Comparison of ENCODE assay signal across 13 cellular contexts in the genomic region with DNA sequence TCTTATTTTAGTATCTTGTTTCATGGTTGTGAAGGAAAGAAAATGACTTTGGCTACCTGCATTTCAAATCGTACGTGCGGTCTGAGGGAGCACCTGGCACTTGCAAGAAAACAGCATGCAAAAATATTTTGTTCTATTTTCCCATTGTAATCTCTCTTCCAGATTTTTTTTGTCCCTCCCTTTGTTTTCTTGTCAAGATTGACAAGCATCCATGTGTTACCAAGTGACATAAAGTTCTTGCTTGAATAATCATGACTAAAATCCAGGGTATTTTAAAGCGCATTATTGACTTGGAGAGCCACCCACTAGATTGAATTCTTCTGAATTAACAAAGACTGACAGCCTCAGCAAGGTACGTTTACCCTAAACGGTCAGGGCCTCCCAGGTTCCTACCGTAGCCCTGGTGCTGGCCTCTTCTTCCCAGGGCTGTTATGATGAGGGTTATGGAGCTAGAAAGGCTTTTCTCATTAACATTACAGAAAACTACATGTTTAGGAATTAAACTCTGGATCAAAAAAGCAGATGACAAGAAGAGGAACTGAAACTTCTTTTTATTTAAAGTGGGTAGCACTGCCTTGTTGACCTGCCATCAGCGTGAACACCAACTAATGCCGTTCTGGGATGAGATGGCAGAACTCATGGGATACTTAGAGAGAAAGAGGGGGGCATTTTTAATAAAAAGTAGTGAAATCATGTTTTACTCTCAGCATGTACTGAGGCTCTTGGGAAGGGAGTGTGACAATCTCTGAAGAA.
DNase-seq lines count a peak whose midpoint lies in the region; ATAC-seq and TF ChIP-seq lines count a peak whose summit lies in the region.
"Had no signal": no experiment of that assay in that cellular context is flagged by ENCODE, and none has a peak within 500 bp of the region (broad histone marks: within the 10 kb centered on the region; RNA-seq: fewer than 3 reads in every experiment).

No MANE protein-coding gene starts in this region.

- TF ChIP-seq CTCF in brain (conservative IDR thresholded peaks at IDR 0.05) (no peak), PC-9 (conservative IDR thresholded peaks at IDR 0.05) (no peak), sigmoid colon (IDR thresholded peaks at IDR 0.05) (no peak)

- no peak for TF ChIP-seq EP300 in sigmoid colon (IDR thresholded peaks at IDR 0.05)

- H3K36me3 ChIP-seq in PC-9 (ENCODE audit: low read depth) (peaks cover 7% of the 10 kb centered on the region; the same call in 1 of the 2 replicates), sigmoid colon (no peaks in the 10 kb centered on the region)

- no peak for DNase-seq in PC-9
- DNase-seq in NCI-H446 treated with DMSO at 0.1 percent for 48 hours (lab: John Stamatoyannopoulos, UW) = no peak
- no peak for DNase-seq in activated CD4-positive, alpha-beta T cell treated with anti-CD3 and anti-CD28 coated beads, Interleukin-2, amount 10 ng/mL, durations not matched to agents 24 days and 14 days
- DNase-seq in sigmoid colon = no peak
- DNase-seq: activated naive CD8-positive, alpha-beta T cell treated with anti-CD3 and anti-CD28 coated beads, Interleukin-2, amount 50 U/mL, for 24 hours; CD4-positive, alpha-beta memory T cell; effector memory CD8-positive, alpha-beta T cell; NCI-H748 treated with DMSO at 0.1 percent for 48 hours had no signal

- H3K4me1 ChIP-seq in PC-9 (replicated peaks; ENCODE audit: insufficient read depth) (no peaks in the 10 kb centered on the region), sigmoid colon (no peaks in the 10 kb centered on the region)

- H3K27me3 Mint-ChIP-seq in brain = peaks cover 11% of the 10 kb centered on the region
- H3K27me3 Mint-ChIP-seq in activated CD4-positive, alpha-beta T cell treated with anti-CD3 and anti-CD28 coated beads, Interleukin-2, amount 10 ng/mL, durations not matched to agents 24 days and 14 days = peaks cover 3% of the 10 kb centered on the region

- H3K9me3 ChIP-seq in PC-9 (ENCODE audit: insufficient read depth, low read depth) = no peaks in the 10 kb centered on the region
- no peaks in the 10 kb centered on the region for H3K9me3 ChIP-seq in sigmoid colon

- no peak for TF ChIP-seq POLR2A in sigmoid colon (IDR thresholded peaks at IDR 0.05)

- no peaks in the 10 kb centered on the region for H3K36me3 Mint-ChIP-seq in brain
- no peaks in the 10 kb centered on the region for H3K36me3 Mint-ChIP-seq in activated CD4-positive, alpha-beta T cell treated with anti-CD3 and anti-CD28 coated beads, Interleukin-2, amount 10 ng/mL, durations not matched to agents 24 days and 14 days (ENCODE audit: low read depth)
- H3K36me3 Mint-ChIP-seq: CD4-positive, alpha-beta memory T cell had no signal

- H3K27me3 ChIP-seq in PC-9 (ENCODE audit: insufficient read depth, low read depth) = no peaks in the 10 kb centered on the region
- no peaks in the 10 kb centered on the region for H3K27me3 ChIP-seq in sigmoid colon

- H3K4me2 ChIP-seq in PC-9 = no peak overlapping the region
- H3K4me2 ChIP-seq: smooth muscle cell had no signal

- H3K79me2 ChIP-seq in PC-9 (ENCODE audit: low read depth) = no peaks in the 10 kb centered on the region

- no peaks in the 10 kb centered on the region for H3K9me2 ChIP-seq in PC-9 (ENCODE audit: insufficient read depth)

- peaks cover 7% of the 10 kb centered on the region for H3F3A ChIP-seq in PC-9 (ENCODE audit: insufficient read depth, low read depth)

- H3K9me3 Mint-ChIP-seq in brain = no peaks in the 10 kb centered on the region
- H3K9me3 Mint-ChIP-seq in activated CD4-positive, alpha-beta T cell treated with anti-CD3 and anti-CD28 coated beads, Interleukin-2, amount 10 ng/mL, durations not matched to agents 24 days and 14 days = no peaks in the 10 kb centered on the region
- H3K9me3 Mint-ChIP-seq: activated naive CD8-positive, alpha-beta T cell treated with anti-CD3 and anti-CD28 coated beads, Interleukin-2, amount 50 U/mL, for 24 hours; CD4-positive, alpha-beta memory T cell; effector memory CD8-positive, alpha-beta T cell had no signal

- peaks cover 37% of the 10 kb centered on the region for H3K4me1 Mint-ChIP-seq in brain
- H3K4me1 Mint-ChIP-seq in activated CD4-positive, alpha-beta T cell treated with anti-CD3 and anti-CD28 coated beads, Interleukin-2, amount 10 ng/mL, durations not matched to agents 24 days and 14 days = no peaks in the 10 kb centered on the region
- H3K4me1 Mint-ChIP-seq: activated naive CD8-positive, alpha-beta T cell treated with anti-CD3 and anti-CD28 coated beads, Interleukin-2, amount 50 U/mL, for 24 hours; CD4-positive, alpha-beta memory T cell had no signal

- H2AFZ ChIP-seq in PC-9 = no peak overlapping the region

- POLR2A ChIA-PET in PC-9 (lab: Charles Lee; ENCODE audit: unreplicated experiment) = no interaction called here

- H3K27ac Mint-ChIP-seq in brain = peak overlapping the region; percentile 10 to 80 (median 67)
- H3K27ac Mint-ChIP-seq in activated CD4-positive, alpha-beta T cell treated with anti-CD3 and anti-CD28 coated beads, Interleukin-2, amount 10 ng/mL, durations not matched to agents 24 days and 14 days = no peak overlapping the region
- H3K27ac Mint-ChIP-seq: activated naive CD8-positive, alpha-beta T cell treated with anti-CD3 and anti-CD28 coated beads, Interleukin-2, amount 50 U/mL, for 24 hours; CD4-positive, alpha-beta memory T cell; effector memory CD8-positive, alpha-beta T cell had no signal

- H3K27ac ChIP-seq in PC-9 = no peak overlapping the region
- no peak overlapping the region for H3K27ac ChIP-seq in sigmoid colon

- H3K4me3 ChIP-seq in PC-9 = no peak overlapping the region
- no peak overlapping the region for H3K4me3 ChIP-seq in sigmoid colon
- H3K4me3 ChIP-seq: smooth muscle cell had no signal

- CTCF ChIA-PET in PC-9 (lab: Charles Lee) = no interaction called here

- intact Hi-C loops in PC-9 (cut with micrococcal nuclease; ENCODE audit: unreplicated experiment) = no loop called here
- intact Hi-C loops in activated CD4-positive, alpha-beta T cell treated with anti-CD3 and anti-CD28 coated beads, Interleukin-2, amount 10 ng/mL, durations not matched to agents 24 days and 14 days (cut with micrococcal nuclease) = no loop called here
- intact Hi-C loops in sigmoid colon (cut with DNase I) = no loop called here

- peak; percentile 54 for ATAC-seq in GM18858 (IDR thresholded peaks at IDR 0.05; ENCODE audit: unreplicated experiment)
- peak; percentile 74 for ATAC-seq in GM21529 (IDR thresholded peaks at IDR 0.05; ENCODE audit: unreplicated experiment)
- ATAC-seq in HG03135 (IDR thresholded peaks at IDR 0.05; ENCODE audit: unreplicated experiment) = peak; percentile 56
- ATAC-seq: activated naive CD8-positive, alpha-beta T cell treated with anti-CD3 and anti-CD28 coated beads, Interleukin-2, amount 50 U/mL, for 24 hours; effector memory CD8-positive, alpha-beta T cell had no signal

- BruUV-seq in PC-9 (replicated peaks; lab: Mats Ljungman, UMichigan) = no TSS peak

- H4K20me1 ChIP-seq in PC-9 (ENCODE audit: insufficient read depth) = no peaks in the 10 kb centered on the region

- 80 to 93% methylated on average over 9 of the region's 9 CpGs for WGBS in sigmoid colon, 2 donors

- peak overlapping the region in 1 of 5 experiments; percentile 62 for H3K4me3 Mint-ChIP-seq in brain
- no peak overlapping the region for H3K4me3 Mint-ChIP-seq in activated CD4-positive, alpha-beta T cell treated with anti-CD3 and anti-CD28 coated beads, Interleukin-2, amount 10 ng/mL, durations not matched to agents 24 days and 14 days
- H3K4me3 Mint-ChIP-seq: activated naive CD8-positive, alpha-beta T cell treated with anti-CD3 and anti-CD28 coated beads, Interleukin-2, amount 50 U/mL, for 24 hours; CD4-positive, alpha-beta memory T cell; effector memory CD8-positive, alpha-beta T cell had no signal
